In genomic region chr14:55129428-55130193, GRCh38 we compare ENCODE assay signal across 8 cellular contexts. TPM values are rescaled to one million over a fixed set of nuclear protein-coding genes. Genes with fewer than 3 reads are reported as not detected.
DNase-seq lines count a peak whose midpoint lies in the region; ATAC-seq lines count a peak whose summit lies in the region.

No MANE protein-coding gene starts in this region.

- peak; percentile 43 for DNase-seq in DMS53 treated with DMSO at 0.1 percent for 48 hours (lab: John Stamatoyannopoulos, UW; ENCODE audit: unreplicated experiment)
- DNase-seq in activated CD4-positive, alpha-beta T cell treated with anti-CD3 and anti-CD28 coated beads, Interleukin-2, amount 50 U/mL, for 1 hour, result peak; percentile 33
- DNase-seq in ecto neural progenitor cell (ENCODE audit: low spot score), result peak; percentile 70
- DNase-seq in mesenchymal stem cell, result peak; percentile 88
- DNase-seq in stimulated activated CD8-positive, alpha-beta memory T cell treated with anti-CD3 and anti-CD28 coated beads, Interleukin-4, amount 100 ng/mL, for 48 hours, result peak; percentile 62
- DNase-seq in SIG-M5 treated with dmso at 0.1 percent for 504 hours (lab: John Stamatoyannopoulos, UW; ENCODE audit: unreplicated experiment), result no peak

- peak overlapping the region; percentile 90 for H3K4me2 ChIP-seq in mesenchymal stem cell (ENCODE audit: low read length, poor library complexity, severe bottlenecking)

- H3K79me1 ChIP-seq in mesenchymal stem cell (replicated peaks; ENCODE audit: low read length, poor library complexity, severe bottlenecking), result peaks cover 10% of the 10 kb centered on the region

- 1% methylated on average over 53 of the region's 53 CpGs for WGBS in HUES64
- under 1% methylated on average over 52 of the region's 53 CpGs for WGBS in mesenchymal stem cell

- H2BK120ac ChIP-seq in mesenchymal stem cell (ENCODE audit: low read depth, low read length), result peak overlapping the region; percentile 97

- H4K8ac ChIP-seq in mesenchymal stem cell (ENCODE audit: low read length), result peak overlapping the region; percentile 79

- peak overlapping the region in 1 of 2 experiments; percentile 49 for H2BK12ac ChIP-seq in mesenchymal stem cell (ENCODE audit: low read length in 2 of 2)

- peak overlapping the region; percentile 1 to 52 for H3K18ac ChIP-seq in mesenchymal stem cell (ENCODE audit: low read depth in 1 of 2, low read length in 2 of 2)

- peak overlapping the region; percentile 24 for H2AFZ ChIP-seq in mesenchymal stem cell (ENCODE audit: low read depth, low read length)

- H2AK5ac ChIP-seq in mesenchymal stem cell (ENCODE audit: low read length, severe bottlenecking), result no peak overlapping the region

- H2BK15ac ChIP-seq in mesenchymal stem cell (ENCODE audit: low read depth, poor library complexity, severe bottlenecking), result peak overlapping the region; percentile 94

- H3K9me3 ChIP-seq in HUES64 (ENCODE audit: insufficient read depth, low read depth, low read length) (no peaks in the 10 kb centered on the region), mesenchymal stem cell (ENCODE audit: control insufficient read depth, low read length) (no peaks in the 10 kb centered on the region)

- peak overlapping the region in 1 of 2 experiments; percentile 20 for H3K23ac ChIP-seq in mesenchymal stem cell (ENCODE audit: low read length in 2 of 2)

- H3K27me3 ChIP-seq in HUES64 (ENCODE audit: insufficient read depth, low read length) (peaks cover 56% of the 10 kb centered on the region), mesenchymal stem cell (ENCODE audit: control insufficient read depth in 1 of 2, insufficient read depth in 1 of 2, low read length in 2 of 2) (no peaks in the 10 kb centered on the region)

- H3K27ac ChIP-seq in HUES64 (ENCODE audit: low read depth, low read length), result no peak overlapping the region
- peak overlapping the region; percentile 8 for H3K27ac ChIP-seq in mesenchymal stem cell (ENCODE audit: low read length, poor library complexity, severe bottlenecking)

- H3K36me3 ChIP-seq in HUES64 (ENCODE audit: insufficient read depth, low read length) (no peaks in the 10 kb centered on the region), mesenchymal stem cell (ENCODE audit: control insufficient read depth in 1 of 2, insufficient read depth in 2 of 2, low read depth in 1 of 2, low read length in 2 of 2) (peaks cover 0 to 36% of the 10 kb centered on the region in 2 experiments)

- H3K4me3 ChIP-seq in HUES64 (ENCODE audit: low read length) (peak overlapping the region; percentile 62), mesenchymal stem cell (ENCODE audit: insufficient read depth in 1 of 2, low read depth in 1 of 2, low read length in 2 of 2) (peak overlapping the region; percentile 76 to 97)

- peak; percentile 58 for ATAC-seq in GM21526 (IDR thresholded peaks at IDR 0.05; ENCODE audit: low FRiP score, unreplicated experiment)

- peak overlapping the region in 1 of 2 experiments; percentile 14 for H3K14ac ChIP-seq in mesenchymal stem cell (ENCODE audit: low read length in 2 of 2)

- peak overlapping the region; percentile 24 for H2BK5ac ChIP-seq in mesenchymal stem cell (ENCODE audit: low read depth, low read length, poor library complexity, severe bottlenecking)

- peak overlapping the region; percentile 47 to 72 for H3K4ac ChIP-seq in mesenchymal stem cell (ENCODE audit: low read depth in 1 of 2, low read length in 2 of 2)

- H3K4me1 ChIP-seq in HUES64 (ENCODE audit: insufficient read depth, low read length) (no peaks in the 10 kb centered on the region), mesenchymal stem cell (ENCODE audit: control insufficient read depth, insufficient read depth, low read depth, low read length) (peaks cover 5% of the 10 kb centered on the region)

- peak overlapping the region; percentile 59 for H3K9ac ChIP-seq in HUES64 (ENCODE audit: low read depth, low read length)
- H3K9ac ChIP-seq in mesenchymal stem cell (ENCODE audit: low read length), result peak overlapping the region; percentile 96

- H4K91ac ChIP-seq in mesenchymal stem cell (ENCODE audit: low read length), result peak overlapping the region; percentile 45

RNA-seq across cellular contexts. Expression of gene LGALS3, which starts 0.6 kb away (rescaled TPM):
- 2.6 TPM for polyA plus RNA-seq in HUES64 (2013, experiment 1 of 2)
- 4.8 TPM for polyA plus RNA-seq in HUES64 (2013, experiment 2 of 2)
- polyA plus RNA-seq in mesenchymal stem cell (2013, experiment 1 of 2), result 172 TPM
- 175 TPM for polyA plus RNA-seq in mesenchymal stem cell (2013, experiment 2 of 2)
